ENCODE assay signal across 2 cellular contexts in genomic region chrX:75154871-75155270, GRCh38.
TF ChIP-seq lines count a peak whose summit lies in the region.

No MANE protein-coding gene starts in this region.

TF ChIP-seq in A549, 52 proteins besides CTCF, POLR2A, EP300 and RAD21 (continued from another document):
- TF ChIP-seq REST (IDR thresholded peaks at IDR 0.05) (no peak), CBX2 (IDR thresholded peaks at IDR 0.05; ENCODE audit: borderline replicate concordance, low read depth) (no peak), ZNF302 (CRISPR knock-in tag; IDR thresholded peaks at IDR 0.05) (no peak), MYC (IDR thresholded peaks at IDR 0.05; ENCODE audit: borderline replicate concordance, low read length) (no peak), SREBF2 (IDR thresholded peaks at IDR 0.05) (no peak), HEYL (CRISPR knock-in tag; IDR thresholded peaks at IDR 0.05) (no peak), HDAC2 (IDR thresholded peaks at IDR 0.05) (no peak), NPAS2 (CRISPR knock-in tag; IDR thresholded peaks at IDR 0.05; ENCODE audit: borderline replicate concordance) (no peak), GATA3 (IDR thresholded peaks at IDR 0.05; ENCODE audit: borderline replicate concordance) (no peak), HOXB5 (CRISPR knock-in tag; IDR thresholded peaks at IDR 0.05) (no peak), JUNB (IDR thresholded peaks at IDR 0.05) (no peak), ZFP36 (IDR thresholded peaks at IDR 0.05; ENCODE audit: borderline replicate concordance, partially characterized antibody) (no peak), TP53 (CRISPR knock-in tag; IDR thresholded peaks at IDR 0.05) (no peak), BCL3 (IDR thresholded peaks at IDR 0.05) (no peak)
TF ChIP-seq in A549: peak in this region for 0.

TF ChIP-seq in GM23338, 12 proteins besides CTCF, POLR2A, EP300 and RAD21 (continued from another document):
- no peak for TF ChIP-seq ZNF331 (CRISPR knock-in tag; IDR thresholded peaks at IDR 0.05; ENCODE audit: low read depth)
- TF ChIP-seq POLR2AphosphoS5 (IDR thresholded peaks at IDR 0.05; ENCODE audit: low read depth) = no peak
- TF ChIP-seq CREB1 (CRISPR knock-in tag; IDR thresholded peaks at IDR 0.05; ENCODE audit: low read depth) = no peak
- TF ChIP-seq EZH2phosphoT487 (IDR thresholded peaks at IDR 0.05; ENCODE audit: unreplicated experiment) = no peak
- no peak for TF ChIP-seq JUNB (IDR thresholded peaks at IDR 0.05; ENCODE audit: unreplicated experiment)
- no peak for TF ChIP-seq STAT1 (IDR thresholded peaks at IDR 0.05; ENCODE audit: unreplicated experiment)
- no peak for TF ChIP-seq EZH2 (IDR thresholded peaks at IDR 0.05; ENCODE audit: low read depth, unreplicated experiment)
- TF ChIP-seq ETS1 (IDR thresholded peaks at IDR 0.05) = no peak
- TF ChIP-seq ZNF462 (CRISPR knock-in tag; IDR thresholded peaks at IDR 0.05) = no peak
